27 cellular contexts compared by ENCODE assay signal in genomic region chr1:61790837-61791236, GRCh38.
"Had no signal": no experiment of that assay in that cellular context is flagged by ENCODE, and none has a peak within 500 bp of the region (broad histone marks: within the 10 kb centered on the region; RNA-seq: fewer than 3 reads in every experiment).

No MANE protein-coding gene starts in this region.

- H3K36me3 ChIP-seq: neural progenitor cell, neutrophil, ovary had no signal

- H3K4me3 ChIP-seq: neural progenitor cell, ovary, psoas muscle, right lobe of liver, sigmoid colon, stomach, thoracic aorta, thyroid gland, tibial nerve, upper lobe of left lung, vagina had no signal

- H3K27ac ChIP-seq: neural progenitor cell, neutrophil, ovary, parathyroid adenoma, psoas muscle, right lobe of liver, sigmoid colon, stomach, thoracic aorta, thyroid gland, tibial nerve, upper lobe of left lung, vagina had no signal

- DNase-seq: natural killer cell; occipital lobe; ovary; posterior cingulate gyrus; psoas muscle; right cardiac atrium; right lobe of liver; sigmoid colon; small intestine; stimulated activated CD4-positive, alpha-beta T cell treated with anti-CD3 and anti-CD28 coated beads, Interleukin-15, amount 100 ng/mL, for 24 hours; stimulated activated CD4-positive, alpha-beta T cell treated with anti-CD3 and anti-CD28 coated beads, Interleukin-2, amount 100 ng/mL, for 24 hours; stimulated activated CD4-positive, alpha-beta T cell treated with anti-CD3 and anti-CD28 coated beads, Interleukin-2, amount 100 ng/mL, for 48 hours; stimulated activated CD4-positive, alpha-beta T cell treated with anti-CD3 and anti-CD28 coated beads, Interleukin-4, amount 100 ng/mL, for 24 hours; stimulated activated naive B cell treated with anti-CD40 and anti-IgM and Interleukin-4, amounts not matched to agents 10 μg/mL and 1 μg/mL and 100 μg/mL, for 72 hours; stimulated activated naive CD4-positive, alpha-beta T cell treated with Interleukin-2 at 50 U/mL for 16 hours; stomach; thyroid gland; trophoblast cell; upper lobe of left lung had no signal

- H3K9ac ChIP-seq: neural progenitor cell, parathyroid adenoma had no signal

- ATAC-seq: natural killer cell; psoas muscle; right cardiac atrium; right lobe of liver; stimulated activated effector memory CD8-positive, alpha-beta T cell treated with anti-CD3 and anti-CD28 coated beads, Interleukin-12 subunit alpha, Interleukin-12 subunit beta, amount 100 ng/mL, for 72 hours; stimulated activated naive B cell treated with anti-CD40 and anti-IgM and Interleukin-4, amounts not matched to agents 10 μg/mL and 1 μg/mL and 100 μg/mL, for 72 hours had no signal

- H3K27me3 ChIP-seq: neural progenitor cell, neutrophil, ovary, right lobe of liver, sigmoid colon, stomach, thyroid gland, tibial nerve, upper lobe of left lung, vagina had no signal

- H2AFZ ChIP-seq: neural progenitor cell, parathyroid adenoma had no signal

- H3K9me3 ChIP-seq: neutrophil, ovary, psoas muscle, right lobe of liver, sigmoid colon, stomach, thoracic aorta, thyroid gland, tibial nerve, upper lobe of left lung, vagina had no signal

- H3K4me1 ChIP-seq: neural progenitor cell, parathyroid adenoma, psoas muscle, right lobe of liver, sigmoid colon, stomach, thyroid gland, tibial nerve, upper lobe of left lung, vagina had no signal

- H3K4me2 ChIP-seq: neural progenitor cell had no signal

- H3K79me2 ChIP-seq: parathyroid adenoma had no signal

- FAIRE-seq: urothelium cell line had no signal
